Comparison of ENCODE assay signal across 8 cellular contexts in genomic region chr1:19439464-19440171, GRCh38. TPM values are rescaled to one million over a fixed set of nuclear protein-coding genes. Genes with fewer than 3 reads are reported as not detected.
DNase-seq lines count a peak whose midpoint lies in the region; ATAC-seq and TF ChIP-seq lines count a peak whose summit lies in the region.

No MANE protein-coding gene starts in this region.

- H4K8ac ChIP-seq in mesenchymal stem cell (ENCODE audit: low read length): no peak overlapping the region

- in situ Hi-C loops in SK-MEL-5 (cut with HindIII; ENCODE audit: low pct_unique_long_range_greater_than_20kb, low sequenced_read_pairs): no loop called here

- no peak overlapping the region for H2BK12ac ChIP-seq in mesenchymal stem cell (ENCODE audit: low read length in 2 of 2)

- TF ChIP-seq CTCF in DOHH2 (IDR thresholded peaks at IDR 0.05; ENCODE audit: low read depth, low read length, poor library complexity, severe bottlenecking): peak; percentile 25

- peak; percentile 28 for ATAC-seq in central memory CD8-positive, alpha-beta T cell (replicated peaks; ENCODE audit: extremely low read depth, poor library complexity, severe bottlenecking)
- ATAC-seq in HG03442 (IDR thresholded peaks at IDR 0.05; ENCODE audit: unreplicated experiment) (no peak), GM21447 (IDR thresholded peaks at IDR 0.05; ENCODE audit: unreplicated experiment) (no peak)

- peak overlapping the region; percentile 15 for H2BK15ac ChIP-seq in mesenchymal stem cell (ENCODE audit: low read depth, poor library complexity, severe bottlenecking)

- H2BK5ac ChIP-seq in mesenchymal stem cell (ENCODE audit: low read depth, low read length, poor library complexity, severe bottlenecking): no peak overlapping the region

- H3K27ac ChIP-seq in DOHH2 (ENCODE audit: low read depth, low read length): no peak overlapping the region
- H3K27ac ChIP-seq in mesenchymal stem cell (ENCODE audit: low read length, poor library complexity, severe bottlenecking): peak overlapping the region; percentile 19

- H3K36me3 ChIP-seq in DOHH2 (ENCODE audit: control insufficient read depth, low read length) (peaks cover 13% of the 10 kb centered on the region), mesenchymal stem cell (ENCODE audit: control insufficient read depth in 1 of 2, insufficient read depth in 2 of 2, low read depth in 1 of 2, low read length in 2 of 2) (peaks cover 18 to 26% of the 10 kb centered on the region in 2 experiments)

- H2AFZ ChIP-seq in mesenchymal stem cell (ENCODE audit: low read depth, low read length): no peak overlapping the region

- no peaks in the 10 kb centered on the region for H3K9me2 ChIP-seq in DOHH2 (replicated peaks; ENCODE audit: control insufficient read depth, low read length)

- H3K9me3 ChIP-seq in DOHH2 (ENCODE audit: control insufficient read depth, insufficient read depth, low read length) (no peaks in the 10 kb centered on the region), mesenchymal stem cell (ENCODE audit: control insufficient read depth, low read length) (no peaks in the 10 kb centered on the region)

- 90% methylated on average over 13 of the region's 13 CpGs for WGBS in mesenchymal stem cell

- H4K20me1 ChIP-seq in DOHH2 (ENCODE audit: control insufficient read depth, insufficient read depth, low read depth, low read length): peaks cover 10% of the 10 kb centered on the region

- peak overlapping the region in 1 of 2 experiments; percentile 82 for H3K23ac ChIP-seq in mesenchymal stem cell (ENCODE audit: low read length in 2 of 2)

- peaks cover 6% of the 10 kb centered on the region for H3K79me1 ChIP-seq in mesenchymal stem cell (replicated peaks; ENCODE audit: low read length, poor library complexity, severe bottlenecking)

- peaks cover 93% of the 10 kb centered on the region for H3K79me2 ChIP-seq in DOHH2 (ENCODE audit: control insufficient read depth, low read length)

- H3K4me1 Mint-ChIP-seq in central memory CD8-positive, alpha-beta T cell: peaks cover 85% of the 10 kb centered on the region

- peak overlapping the region; percentile 78 for H3K9ac ChIP-seq in mesenchymal stem cell (ENCODE audit: low read length)

- peaks cover 20% of the 10 kb centered on the region for H3K36me3 Mint-ChIP-seq in central memory CD8-positive, alpha-beta T cell (ENCODE audit: insufficient read depth)

- no peak overlapping the region for H3K4me3 Mint-ChIP-seq in central memory CD8-positive, alpha-beta T cell

- H3K14ac ChIP-seq in mesenchymal stem cell (ENCODE audit: low read length in 2 of 2): peak overlapping the region in 1 of 2 experiments; percentile 45

- peak overlapping the region; percentile 3 to 14 for H3K18ac ChIP-seq in mesenchymal stem cell (ENCODE audit: low read depth in 1 of 2, low read length in 2 of 2)

- peak overlapping the region; percentile 53 for H2AK5ac ChIP-seq in mesenchymal stem cell (ENCODE audit: low read length, severe bottlenecking)

- H2BK120ac ChIP-seq in mesenchymal stem cell (ENCODE audit: low read depth, low read length): no peak overlapping the region

- peak overlapping the region; percentile 85 for H3K27ac Mint-ChIP-seq in central memory CD8-positive, alpha-beta T cell (ENCODE audit: low read depth)

- H3K27me3 Mint-ChIP-seq in central memory CD8-positive, alpha-beta T cell: no peaks in the 10 kb centered on the region

- H3K4ac ChIP-seq in mesenchymal stem cell (ENCODE audit: low read depth in 1 of 2, low read length in 2 of 2): no peak overlapping the region

- H3K4me3 ChIP-seq in DOHH2 (ENCODE audit: low read length): no peak overlapping the region
- peak overlapping the region in 1 of 2 experiments; percentile 60 for H3K4me3 ChIP-seq in mesenchymal stem cell (ENCODE audit: insufficient read depth in 1 of 2, low read depth in 1 of 2, low read length in 2 of 2)

- no peaks in the 10 kb centered on the region for H3K9me3 Mint-ChIP-seq in central memory CD8-positive, alpha-beta T cell

- DNase-seq in SK-MEL-5 (ENCODE audit: low read depth, low spot score) (peak; percentile 54), mesenchymal stem cell (no peak), superior temporal gyrus (ENCODE audit: extremely low spot score) (no peak), GM03348 (ENCODE audit: low spot score) (no peak)
- no peak for DNase-seq in central memory CD8-positive, alpha-beta T cell (ENCODE audit: low spot score in 2 of 2)

- H3K27me3 ChIP-seq in DOHH2 (ENCODE audit: control insufficient read depth, low read length) (no peaks in the 10 kb centered on the region), mesenchymal stem cell (ENCODE audit: control insufficient read depth in 1 of 2, insufficient read depth in 1 of 2, low read length in 2 of 2) (no peaks in the 10 kb centered on the region)

- H3F3A ChIP-seq in DOHH2 (ENCODE audit: control insufficient read depth, insufficient read depth): no peaks in the 10 kb centered on the region

- H3K4me1 ChIP-seq in DOHH2 (ENCODE audit: control insufficient read depth, low read length): no peaks in the 10 kb centered on the region
- peaks cover 45% of the 10 kb centered on the region for H3K4me1 ChIP-seq in mesenchymal stem cell (ENCODE audit: control insufficient read depth, insufficient read depth, low read depth, low read length)

- no peak overlapping the region for H3K4me2 ChIP-seq in DOHH2 (ENCODE audit: low read length)
- no peak overlapping the region for H3K4me2 ChIP-seq in mesenchymal stem cell (ENCODE audit: low read length, poor library complexity, severe bottlenecking)

- H4K91ac ChIP-seq in mesenchymal stem cell (ENCODE audit: low read length): peak overlapping the region; percentile 18

RNA-seq across cellular contexts. Expression of gene CAPZB, which starts 45.7 kb away (rescaled TPM):
- total RNA-seq in SK-MEL-5 (2014; rRNA removed; shearing (Covaris generic)): 60.5 and 64.3 TPM in 2 replicates
- polyA plus RNA-seq in SK-MEL-5 (2015; cell fraction: cytosol; rRNA removed): 161 and 162 TPM in 2 replicates
- 21.6 and 31.2 TPM in 2 replicates for polyA plus RNA-seq in SK-MEL-5 (2015; cell fraction: nucleus; rRNA removed)
- 431 TPM for polyA plus RNA-seq in mesenchymal stem cell (2013, experiment 1 of 2)
- polyA plus RNA-seq in mesenchymal stem cell (2013, experiment 2 of 2): 426 TPM
